In genomic region chr1:16229976-16230740, GRCh38 we compare ENCODE assay signal across 27 cellular contexts. TPM values are rescaled to one million over a fixed set of nuclear protein-coding genes. Genes with fewer than 3 reads are reported as not detected.
DNase-seq lines count a peak whose midpoint lies in the region; ATAC-seq and TF ChIP-seq lines count a peak whose summit lies in the region.
"Had no signal": no experiment of that assay in that cellular context is flagged by ENCODE, and none has a peak within 500 bp of the region (broad histone marks: within the 10 kb centered on the region; RNA-seq: fewer than 3 reads in every experiment).

No MANE protein-coding gene starts in this region.

- ATAC-seq in left ventricle myocardium superior (no peak), heart right ventricle (no peak), GM18861 (IDR thresholded peaks at IDR 0.05; ENCODE audit: unreplicated experiment) (no peak)
- ATAC-seq: GM12878, PC-3 had no signal

- H2AFZ ChIP-seq in Karpas-422 (ENCODE audit: low read length) (no peak overlapping the region; the same call in 1 of the 2 replicates), osteoblast (ENCODE audit: low read length) (no peak overlapping the region)

- 87 to 90% methylated on average over 13 of the region's 13 CpGs for WGBS in heart right ventricle, 2 donors

- intact Hi-C loops in left ventricle myocardium superior (cut with micrococcal nuclease) (no loop called here), heart right ventricle (cut with DNase I) (no loop called here)

- H3K4me1 ChIP-seq in heart right ventricle (peaks cover 0 to 15% (median 10%) of the 10 kb centered on the region in 9 donors), Karpas-422 (ENCODE audit: low read length) (peaks cover 17% of the 10 kb centered on the region), osteoblast (ENCODE audit: insufficient read depth, low read length) (no peaks in the 10 kb centered on the region)

- H3K4me2 ChIP-seq in Karpas-422 (ENCODE audit: low read depth, low read length, poor library complexity, severe bottlenecking) (peak overlapping the region; percentile 46), osteoblast (ENCODE audit: insufficient read depth, low read length) (no peak overlapping the region)
- H3K4me2 ChIP-seq: KMS-11 had no signal

- H3K27ac Mint-ChIP-seq in chondrocyte (ENCODE audit: unreplicated experiment) = no peak overlapping the region

- peak overlapping the region; percentile 53 for H3K9ac ChIP-seq in Karpas-422 (ENCODE audit: low read length)
- H3K9ac ChIP-seq: KMS-11 had no signal

- peaks cover 18% of the 10 kb centered on the region for H3K27me3 Mint-ChIP-seq in chondrocyte (ENCODE audit: low read depth)

- DNase-seq in left ventricle myocardium superior = peak; percentile 10
- DNase-seq in heart right ventricle = no peak
- no peak for DNase-seq in Karpas-422
- peak; percentile 87 for DNase-seq in chondrocyte (ENCODE audit: low spot score)
- DNase-seq in osteoblast (ENCODE audit: insufficient read length, low spot score, missing footprints) = peak; percentile 62
- no peak for DNase-seq in NCI-H526 treated with DMSO at 0.1 percent for 48 hours (lab: John Stamatoyannopoulos, UW)
- no peak for DNase-seq in T-helper 1 cell
- DNase-seq: C1 segment of cervical spinal cord; CD4-positive, alpha-beta memory T cell; DMS 273 treated with DMSO at 0.1 percent for 48 hours; DMS79; EL; GDM1; GOT3; HCEC 1CT; IMR-90; NCI-H1048; NCI-H1417 treated with DMSO at 0.1 percent for 48 hours; NCI-H187; NCI-H524; NCI-H774; PC-3; SIG-M5 had no signal

- H3K9me3 Mint-ChIP-seq in chondrocyte (ENCODE audit: low read depth) = no peaks in the 10 kb centered on the region

- peaks cover 1% of the 10 kb centered on the region for H3K36me3 Mint-ChIP-seq in chondrocyte (ENCODE audit: low read depth)

- no peaks in the 10 kb centered on the region for H3K9me2 ChIP-seq in Karpas-422 (replicated peaks; ENCODE audit: insufficient read depth, low read length)

- H3K27me3 ChIP-seq in heart right ventricle = peaks cover 0 to 46% (median 20%) of the 10 kb centered on the region in 7 donors
- no peaks in the 10 kb centered on the region for H3K27me3 ChIP-seq in Karpas-422 (ENCODE audit: low read length)
- peaks cover 23% of the 10 kb centered on the region for H3K27me3 ChIP-seq in osteoblast (ENCODE audit: insufficient read depth, low read length)

- TF ChIP-seq CTCF in heart right ventricle (IDR thresholded peaks at IDR 0.05) = no peak
- TF ChIP-seq CTCF in chondrocyte (IDR thresholded peaks at IDR 0.05) = no peak
- no peak for TF ChIP-seq CTCF in osteoblast (IDR thresholded peaks at IDR 0.05; ENCODE audit: extremely low read depth, low read depth, low read length)

- H3K9me3 ChIP-seq in heart right ventricle (peaks cover 0 to 4% (median 0%) of the 10 kb centered on the region in 11 donors), Karpas-422 (ENCODE audit: low read length) (no peaks in the 10 kb centered on the region), osteoblast (ENCODE audit: low read depth, low read length) (no peaks in the 10 kb centered on the region)

- no peaks in the 10 kb centered on the region; the same call in 1 of the 2 replicates for H3K79me2 ChIP-seq in Karpas-422 (ENCODE audit: low read length)
- no peaks in the 10 kb centered on the region for H3K79me2 ChIP-seq in osteoblast (ENCODE audit: insufficient read depth, low read length)

- peaks cover 0 to 17% (median 0%) of the 10 kb centered on the region in 9 donors for H3K36me3 ChIP-seq in heart right ventricle
- no peaks in the 10 kb centered on the region for H3K36me3 ChIP-seq in Karpas-422 (ENCODE audit: insufficient read depth, low read length)
- H3K36me3 ChIP-seq in osteoblast (ENCODE audit: insufficient read depth, low read length) = no peaks in the 10 kb centered on the region

- no peaks in the 10 kb centered on the region for H4K20me1 ChIP-seq in Karpas-422 (ENCODE audit: insufficient read depth, low read depth, low read length)
- H4K20me1 ChIP-seq in osteoblast (ENCODE audit: insufficient read depth, low read length) = no peaks in the 10 kb centered on the region

- H3K4me1 Mint-ChIP-seq in chondrocyte (ENCODE audit: low read depth) = peaks cover 11% of the 10 kb centered on the region

- H3K4me3 ChIP-seq in heart right ventricle (no peak overlapping the region), Karpas-422 (ENCODE audit: low read length) (no peak overlapping the region), osteoblast (ENCODE audit: insufficient read depth, low read length) (no peak overlapping the region)
- H3K4me3 ChIP-seq: GM12878, SK-N-MC had no signal

- H3K4me3 Mint-ChIP-seq in chondrocyte (ENCODE audit: unreplicated experiment) = no peak overlapping the region
- H3K4me3 Mint-ChIP-seq: CD4-positive, alpha-beta memory T cell had no signal

- no peak overlapping the region for H3K27ac ChIP-seq in heart right ventricle
- H3K27ac ChIP-seq in Karpas-422 (ENCODE audit: low read length) = peak overlapping the region; percentile 59
- no peak overlapping the region for H3K27ac ChIP-seq in osteoblast (ENCODE audit: low read depth, low read length)
- H3K27ac ChIP-seq: KMS-11, SK-N-MC had no signal

RNA-seq across cellular contexts. Expression of gene CPLANE2, which starts 6.8 kb away (rescaled TPM):
- total RNA-seq in left ventricle myocardium superior (9.7 TPM), heart right ventricle (10 to 100 TPM in 2 of 10 donors, 1 to 10 TPM in 8; 3.9 to 11.1 (median 7.2) TPM), chondrocyte (8.5 to 12.3 TPM (median 12.0 TPM) in 3 replicates), osteoblast (9.4 and 14.1 TPM in 2 replicates)
- 1 to 10 TPM; 2.2 to 2.3 TPM for polyA plus RNA-seq in heart right ventricle
- 2.6 and 9.6 TPM in 2 replicates for total RNA-seq in Karpas-422 (2014; rRNA removed; shearing (Covaris generic); ENCODE audit: low replicate concordance)

RNA-seq across cellular contexts. Expression of gene ARHGEF19, which starts 17.7 kb away (rescaled TPM):
- 2.0 TPM for total RNA-seq in left ventricle myocardium superior
- total RNA-seq in heart right ventricle = 1 to 10 TPM in 7 of 10 donors, under 1 TPM in 3; 0.49 to 3.0 (median 1.6) TPM
- polyA plus RNA-seq in heart right ventricle = 1 to 10 TPM; 1.9 to 5.4 TPM
- total RNA-seq in Karpas-422 (2014; rRNA removed; shearing (Covaris generic); ENCODE audit: low replicate concordance) = 2.2 and 2.5 TPM in 2 replicates
- 14.4 to 17.7 TPM (median 16.1 TPM) in 3 replicates for total RNA-seq in chondrocyte
- 5.9 and 6.5 TPM in 2 replicates for total RNA-seq in osteoblast

Comparison
In these comparisons a context has a peak if more than half of its experiments do, and no peak if none do; other contexts are left out.
1. DNase-seq: peak in left ventricle myocardium superior (single experiment), chondrocyte (single experiment) and osteoblast (single experiment); none in heart right ventricle (0 of 2), Karpas-422 (single experiment), NCI-H526 treated with DMSO at 0.1 percent for 48 hours (single experiment) and T-helper 1 cell (0 of 5).